1 cellular context compared by ENCODE assay signal in the genomic region with DNA sequence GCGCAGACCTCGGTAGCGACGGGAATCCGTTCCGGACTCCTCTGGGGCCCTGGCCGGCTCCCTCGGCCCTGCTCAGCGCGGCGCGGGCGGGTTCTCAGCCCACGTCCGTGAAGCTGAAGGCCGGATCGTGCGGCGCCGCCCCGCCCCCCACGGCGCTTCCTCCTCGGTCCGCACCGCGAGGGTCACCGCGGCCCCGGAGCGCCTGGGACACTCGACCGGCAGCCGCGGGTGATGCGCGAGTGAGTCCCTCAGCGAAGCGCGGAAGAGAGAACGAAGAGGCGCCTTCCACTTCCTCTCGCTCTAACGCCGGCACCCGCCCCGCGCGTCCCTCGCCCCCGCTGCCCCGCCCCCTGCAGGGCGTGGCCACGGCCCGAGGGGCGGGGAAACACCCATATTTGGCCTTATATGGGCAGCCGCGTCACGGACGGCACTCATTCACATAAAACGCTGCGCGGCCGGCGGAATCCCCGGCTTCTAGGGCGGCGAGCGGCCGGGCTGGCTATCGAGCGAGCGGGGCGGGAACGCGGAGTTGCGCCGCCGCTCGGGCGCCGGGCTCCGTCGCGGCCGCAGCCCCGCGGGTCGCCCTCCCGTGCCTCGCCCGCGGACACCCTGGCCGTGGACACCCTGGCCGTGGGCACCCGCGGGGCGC.
TF ChIP-seq lines count a peak whose summit lies in the region.

A gene with protein sequence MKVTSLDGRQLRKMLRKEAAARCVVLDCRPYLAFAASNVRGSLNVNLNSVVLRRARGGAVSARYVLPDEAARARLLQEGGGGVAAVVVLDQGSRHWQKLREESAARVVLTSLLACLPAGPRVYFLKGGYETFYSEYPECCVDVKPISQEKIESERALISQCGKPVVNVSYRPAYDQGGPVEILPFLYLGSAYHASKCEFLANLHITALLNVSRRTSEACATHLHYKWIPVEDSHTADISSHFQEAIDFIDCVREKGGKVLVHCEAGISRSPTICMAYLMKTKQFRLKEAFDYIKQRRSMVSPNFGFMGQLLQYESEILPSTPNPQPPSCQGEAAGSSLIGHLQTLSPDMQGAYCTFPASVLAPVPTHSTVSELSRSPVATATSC (plus strand): TSS at position 470 of the 649 bp plus-strand sequence. CDS start 215 bp downstream, outside the sequence.

TF ChIP-seq in HepG2, 621 proteins besides CTCF, POLR2A, EP300 and RAD21 (continued from another document and continues in another):
- TF ChIP-seq, protein P1, sequence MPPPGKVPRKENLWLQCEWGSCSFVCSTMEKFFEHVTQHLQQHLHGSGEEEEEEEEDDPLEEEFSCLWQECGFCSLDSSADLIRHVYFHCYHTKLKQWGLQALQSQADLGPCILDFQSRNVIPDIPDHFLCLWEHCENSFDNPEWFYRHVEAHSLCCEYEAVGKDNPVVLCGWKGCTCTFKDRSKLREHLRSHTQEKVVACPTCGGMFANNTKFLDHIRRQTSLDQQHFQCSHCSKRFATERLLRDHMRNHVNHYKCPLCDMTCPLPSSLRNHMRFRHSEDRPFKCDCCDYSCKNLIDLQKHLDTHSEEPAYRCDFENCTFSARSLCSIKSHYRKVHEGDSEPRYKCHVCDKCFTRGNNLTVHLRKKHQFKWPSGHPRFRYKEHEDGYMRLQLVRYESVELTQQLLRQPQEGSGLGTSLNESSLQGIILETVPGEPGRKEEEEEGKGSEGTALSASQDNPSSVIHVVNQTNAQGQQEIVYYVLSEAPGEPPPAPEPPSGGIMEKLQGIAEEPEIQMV (CRISPR knock-in tag; IDR thresholded peaks at IDR 0.05; ENCODE audit: low read depth): peak; percentile 93
- TF ChIP-seq MIXL1 (CRISPR knock-in tag; IDR thresholded peaks at IDR 0.05) (no peak), ZNF598 (CRISPR knock-in tag; IDR thresholded peaks at IDR 0.05; ENCODE audit: borderline replicate concordance) (no peak), RFX3 (CRISPR knock-in tag; IDR thresholded peaks at IDR 0.05) (no peak), MAF1 (CRISPR knock-in tag; IDR thresholded peaks at IDR 0.05; ENCODE audit: borderline replicate concordance) (no peak), ZNF432 (CRISPR knock-in tag; IDR thresholded peaks at IDR 0.05; ENCODE audit: borderline replicate concordance) (no peak), RFXANK (CRISPR knock-in tag; IDR thresholded peaks at IDR 0.05) (no peak), TAF1 (CRISPR knock-in tag; IDR thresholded peaks at IDR 0.05) (no peak), ZKSCAN5 (CRISPR knock-in tag; IDR thresholded peaks at IDR 0.05) (no peak), ZNF547 (CRISPR knock-in tag; IDR thresholded peaks at IDR 0.05) (peak; percentile 67; the same call in 1 of the 2 replicates), TBX2 (CRISPR knock-in tag; IDR thresholded peaks at IDR 0.05; ENCODE audit: borderline replicate concordance) (peak; percentile 57; the same call in 1 of the 2 replicates), MYC (CRISPR knock-in tag; IDR thresholded peaks at IDR 0.05; ENCODE audit: borderline replicate concordance) (peak; percentile 32; the same call in 1 of the 2 replicates), ZSCAN21 (CRISPR knock-in tag; IDR thresholded peaks at IDR 0.05; ENCODE audit: borderline replicate concordance) (no peak), ZNF780A (CRISPR knock-in tag; IDR thresholded peaks at IDR 0.05) (no peak), POLR2G (IDR thresholded peaks at IDR 0.05; ENCODE audit: low read depth, low read length) (peak; percentile 60), RCOR2 (CRISPR knock-in tag; IDR thresholded peaks at IDR 0.05) (no peak), GLI4 (CRISPR knock-in tag; IDR thresholded peaks at IDR 0.05; ENCODE audit: borderline replicate concordance) (no peak), ZNF224 (CRISPR knock-in tag; IDR thresholded peaks at IDR 0.05) (no peak), SOX6 (IDR thresholded peaks at IDR 0.05) (no peak), SOX6 (CRISPR knock-in tag; IDR thresholded peaks at IDR 0.05) (no peak), ZNF501 (CRISPR knock-in tag; IDR thresholded peaks at IDR 0.05) (no peak), ZNF879 (CRISPR knock-in tag; IDR thresholded peaks at IDR 0.05) (no peak), CCDC6 (CRISPR knock-in tag; IDR thresholded peaks at IDR 0.05) (no peak), EZH2 (conservative IDR thresholded peaks at IDR 0.05; ENCODE audit: low read depth, low read length) (no peak), SSRP1 (CRISPR knock-in tag; IDR thresholded peaks at IDR 0.05) (no peak), JARID2 (CRISPR knock-in tag; IDR thresholded peaks at IDR 0.05; ENCODE audit: insufficient replicate concordance) (no peak), GATAD1 (CRISPR knock-in tag; IDR thresholded peaks at IDR 0.05) (no peak), KLF13 (CRISPR knock-in tag; IDR thresholded peaks at IDR 0.05) (no peak), ZNF816 (CRISPR knock-in tag; IDR thresholded peaks at IDR 0.05; ENCODE audit: borderline replicate concordance) (no peak), HOXD1 (CRISPR knock-in tag; IDR thresholded peaks at IDR 0.05) (no peak)
- TF ChIP-seq, protein P2, sequence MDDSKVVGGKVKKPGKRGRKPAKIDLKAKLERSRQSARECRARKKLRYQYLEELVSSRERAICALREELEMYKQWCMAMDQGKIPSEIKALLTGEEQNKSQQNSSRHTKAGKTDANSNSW (CRISPR knock-in tag; IDR thresholded peaks at IDR 0.05; ENCODE audit: borderline replicate concordance): no peak
- TF ChIP-seq, protein P3, sequence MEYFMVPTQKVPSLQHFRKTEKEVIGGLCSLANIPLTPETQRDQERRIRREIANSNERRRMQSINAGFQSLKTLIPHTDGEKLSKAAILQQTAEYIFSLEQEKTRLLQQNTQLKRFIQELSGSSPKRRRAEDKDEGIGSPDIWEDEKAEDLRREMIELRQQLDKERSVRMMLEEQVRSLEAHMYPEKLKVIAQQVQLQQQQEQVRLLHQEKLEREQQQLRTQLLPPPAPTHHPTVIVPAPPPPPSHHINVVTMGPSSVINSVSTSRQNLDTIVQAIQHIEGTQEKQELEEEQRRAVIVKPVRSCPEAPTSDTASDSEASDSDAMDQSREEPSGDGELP (IDR thresholded peaks at IDR 0.05; ENCODE audit: borderline replicate concordance, low read depth): no peak
- TF ChIP-seq, protein P4, sequence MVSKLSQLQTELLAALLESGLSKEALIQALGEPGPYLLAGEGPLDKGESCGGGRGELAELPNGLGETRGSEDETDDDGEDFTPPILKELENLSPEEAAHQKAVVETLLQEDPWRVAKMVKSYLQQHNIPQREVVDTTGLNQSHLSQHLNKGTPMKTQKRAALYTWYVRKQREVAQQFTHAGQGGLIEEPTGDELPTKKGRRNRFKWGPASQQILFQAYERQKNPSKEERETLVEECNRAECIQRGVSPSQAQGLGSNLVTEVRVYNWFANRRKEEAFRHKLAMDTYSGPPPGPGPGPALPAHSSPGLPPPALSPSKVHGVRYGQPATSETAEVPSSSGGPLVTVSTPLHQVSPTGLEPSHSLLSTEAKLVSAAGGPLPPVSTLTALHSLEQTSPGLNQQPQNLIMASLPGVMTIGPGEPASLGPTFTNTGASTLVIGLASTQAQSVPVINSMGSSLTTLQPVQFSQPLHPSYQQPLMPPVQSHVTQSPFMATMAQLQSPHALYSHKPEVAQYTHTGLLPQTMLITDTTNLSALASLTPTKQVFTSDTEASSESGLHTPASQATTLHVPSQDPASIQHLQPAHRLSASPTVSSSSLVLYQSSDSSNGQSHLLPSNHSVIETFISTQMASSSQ (IDR thresholded peaks at IDR 0.05; ENCODE audit: low read depth): no peak
- TF ChIP-seq, protein P4 (CRISPR knock-in tag; IDR thresholded peaks at IDR 0.05; ENCODE audit: borderline replicate concordance): no peak
- TF ChIP-seq, protein P5, sequence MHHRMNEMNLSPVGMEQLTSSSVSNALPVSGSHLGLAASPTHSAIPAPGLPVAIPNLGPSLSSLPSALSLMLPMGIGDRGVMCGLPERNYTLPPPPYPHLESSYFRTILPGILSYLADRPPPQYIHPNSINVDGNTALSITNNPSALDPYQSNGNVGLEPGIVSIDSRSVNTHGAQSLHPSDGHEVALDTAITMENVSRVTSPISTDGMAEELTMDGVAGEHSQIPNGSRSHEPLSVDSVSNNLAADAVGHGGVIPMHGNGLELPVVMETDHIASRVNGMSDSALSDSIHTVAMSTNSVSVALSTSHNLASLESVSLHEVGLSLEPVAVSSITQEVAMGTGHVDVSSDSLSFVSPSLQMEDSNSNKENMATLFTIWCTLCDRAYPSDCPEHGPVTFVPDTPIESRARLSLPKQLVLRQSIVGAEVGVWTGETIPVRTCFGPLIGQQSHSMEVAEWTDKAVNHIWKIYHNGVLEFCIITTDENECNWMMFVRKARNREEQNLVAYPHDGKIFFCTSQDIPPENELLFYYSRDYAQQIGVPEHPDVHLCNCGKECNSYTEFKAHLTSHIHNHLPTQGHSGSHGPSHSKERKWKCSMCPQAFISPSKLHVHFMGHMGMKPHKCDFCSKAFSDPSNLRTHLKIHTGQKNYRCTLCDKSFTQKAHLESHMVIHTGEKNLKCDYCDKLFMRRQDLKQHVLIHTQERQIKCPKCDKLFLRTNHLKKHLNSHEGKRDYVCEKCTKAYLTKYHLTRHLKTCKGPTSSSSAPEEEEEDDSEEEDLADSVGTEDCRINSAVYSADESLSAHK (CRISPR knock-in tag; IDR thresholded peaks at IDR 0.05; ENCODE audit: borderline replicate concordance): no peak
- TF ChIP-seq, protein P6, sequence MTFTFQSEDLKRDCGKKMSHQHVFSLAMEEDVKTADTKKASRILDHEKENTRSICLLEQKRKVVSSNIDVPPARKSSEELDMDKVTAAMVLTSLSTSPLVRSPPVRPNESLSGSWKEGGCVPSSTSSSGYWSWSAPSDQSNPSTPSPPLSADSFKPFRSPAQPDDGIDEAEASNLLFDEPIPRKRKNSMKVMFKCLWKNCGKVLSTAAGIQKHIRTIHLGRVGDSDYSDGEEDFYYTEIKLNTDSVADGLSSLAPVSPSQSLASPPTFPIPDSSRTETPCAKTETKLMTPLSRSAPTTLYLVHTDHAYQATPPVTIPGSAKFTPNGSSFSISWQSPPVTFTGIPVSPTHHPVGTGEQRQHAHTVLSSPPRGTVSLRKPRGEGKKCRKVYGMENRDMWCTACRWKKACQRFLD (CRISPR knock-in tag; IDR thresholded peaks at IDR 0.05; ENCODE audit: borderline replicate concordance): no peak
- TF ChIP-seq, protein P7, sequence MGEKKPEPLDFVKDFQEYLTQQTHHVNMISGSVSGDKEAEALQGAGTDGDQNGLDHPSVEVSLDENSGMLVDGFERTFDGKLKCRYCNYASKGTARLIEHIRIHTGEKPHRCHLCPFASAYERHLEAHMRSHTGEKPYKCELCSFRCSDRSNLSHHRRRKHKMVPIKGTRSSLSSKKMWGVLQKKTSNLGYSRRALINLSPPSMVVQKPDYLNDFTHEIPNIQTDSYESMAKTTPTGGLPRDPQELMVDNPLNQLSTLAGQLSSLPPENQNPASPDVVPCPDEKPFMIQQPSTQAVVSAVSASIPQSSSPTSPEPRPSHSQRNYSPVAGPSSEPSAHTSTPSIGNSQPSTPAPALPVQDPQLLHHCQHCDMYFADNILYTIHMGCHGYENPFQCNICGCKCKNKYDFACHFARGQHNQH (CRISPR knock-in tag; IDR thresholded peaks at IDR 0.05): no peak
- TF ChIP-seq, protein P8, sequence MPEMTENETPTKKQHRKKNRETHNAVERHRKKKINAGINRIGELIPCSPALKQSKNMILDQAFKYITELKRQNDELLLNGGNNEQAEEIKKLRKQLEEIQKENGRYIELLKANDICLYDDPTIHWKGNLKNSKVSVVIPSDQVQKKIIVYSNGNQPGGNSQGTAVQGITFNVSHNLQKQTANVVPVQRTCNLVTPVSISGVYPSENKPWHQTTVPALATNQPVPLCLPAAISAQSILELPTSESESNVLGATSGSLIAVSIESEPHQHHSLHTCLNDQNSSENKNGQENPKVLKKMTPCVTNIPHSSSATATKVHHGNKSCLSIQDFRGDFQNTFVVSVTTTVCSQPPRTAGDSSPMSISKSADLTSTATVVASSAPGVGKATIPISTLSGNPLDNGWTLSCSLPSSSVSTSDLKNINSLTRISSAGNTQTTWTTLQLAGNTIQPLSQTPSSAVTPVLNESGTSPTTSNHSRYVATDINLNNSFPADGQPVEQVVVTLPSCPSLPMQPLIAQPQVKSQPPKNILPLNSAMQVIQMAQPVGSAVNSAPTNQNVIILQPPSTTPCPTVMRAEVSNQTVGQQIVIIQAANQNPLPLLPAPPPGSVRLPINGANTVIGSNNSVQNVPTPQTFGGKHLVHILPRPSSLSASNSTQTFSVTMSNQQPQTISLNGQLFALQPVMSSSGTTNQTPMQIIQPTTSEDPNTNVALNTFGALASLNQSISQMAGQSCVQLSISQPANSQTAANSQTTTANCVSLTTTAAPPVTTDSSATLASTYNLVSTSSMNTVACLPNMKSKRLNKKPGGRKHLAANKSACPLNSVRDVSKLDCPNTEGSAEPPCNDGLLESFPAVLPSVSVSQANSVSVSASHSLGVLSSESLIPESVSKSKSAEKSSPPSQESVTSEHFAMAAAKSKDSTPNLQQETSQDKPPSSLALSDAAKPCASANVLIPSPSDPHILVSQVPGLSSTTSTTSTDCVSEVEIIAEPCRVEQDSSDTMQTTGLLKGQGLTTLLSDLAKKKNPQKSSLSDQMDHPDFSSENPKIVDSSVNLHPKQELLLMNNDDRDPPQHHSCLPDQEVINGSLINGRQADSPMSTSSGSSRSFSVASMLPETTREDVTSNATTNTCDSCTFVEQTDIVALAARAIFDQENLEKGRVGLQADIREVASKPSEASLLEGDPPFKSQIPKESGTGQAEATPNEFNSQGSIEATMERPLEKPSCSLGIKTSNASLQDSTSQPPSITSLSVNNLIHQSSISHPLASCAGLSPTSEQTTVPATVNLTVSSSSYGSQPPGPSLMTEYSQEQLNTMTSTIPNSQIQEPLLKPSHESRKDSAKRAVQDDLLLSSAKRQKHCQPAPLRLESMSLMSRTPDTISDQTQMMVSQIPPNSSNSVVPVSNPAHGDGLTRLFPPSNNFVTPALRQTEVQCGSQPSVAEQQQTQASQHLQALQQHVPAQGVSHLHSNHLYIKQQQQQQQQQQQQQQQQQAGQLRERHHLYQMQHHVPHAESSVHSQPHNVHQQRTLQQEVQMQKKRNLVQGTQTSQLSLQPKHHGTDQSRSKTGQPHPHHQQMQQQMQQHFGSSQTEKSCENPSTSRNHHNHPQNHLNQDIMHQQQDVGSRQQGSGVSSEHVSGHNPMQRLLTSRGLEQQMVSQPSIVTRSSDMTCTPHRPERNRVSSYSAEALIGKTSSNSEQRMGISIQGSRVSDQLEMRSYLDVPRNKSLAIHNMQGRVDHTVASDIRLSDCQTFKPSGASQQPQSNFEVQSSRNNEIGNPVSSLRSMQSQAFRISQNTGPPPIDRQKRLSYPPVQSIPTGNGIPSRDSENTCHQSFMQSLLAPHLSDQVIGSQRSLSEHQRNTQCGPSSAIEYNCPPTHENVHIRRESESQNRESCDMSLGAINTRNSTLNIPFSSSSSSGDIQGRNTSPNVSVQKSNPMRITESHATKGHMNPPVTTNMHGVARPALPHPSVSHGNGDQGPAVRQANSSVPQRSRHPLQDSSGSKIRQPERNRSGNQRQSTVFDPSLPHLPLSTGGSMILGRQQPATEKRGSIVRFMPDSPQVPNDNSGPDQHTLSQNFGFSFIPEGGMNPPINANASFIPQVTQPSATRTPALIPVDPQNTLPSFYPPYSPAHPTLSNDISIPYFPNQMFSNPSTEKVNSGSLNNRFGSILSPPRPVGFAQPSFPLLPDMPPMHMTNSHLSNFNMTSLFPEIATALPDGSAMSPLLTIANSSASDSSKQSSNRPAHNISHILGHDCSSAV (CRISPR knock-in tag; IDR thresholded peaks at IDR 0.05; ENCODE audit: borderline replicate concordance): no peak
